17 cellular contexts compared by ENCODE assay signal in genomic region chr14:104470588-104470987, GRCh38.
A peak's percentile ranks its signal among the peaks of the same experiment; 100 is the strongest.
DNase-seq lines count a peak whose midpoint lies in the region; ATAC-seq and TF ChIP-seq lines count a peak whose summit lies in the region.
"Had no signal": no experiment of that assay in that cellular context is flagged by ENCODE, and none has a peak within 500 bp of the region (broad histone marks: within the 10 kb centered on the region; RNA-seq: fewer than 3 reads in every experiment).

No MANE protein-coding gene starts in this region.

- H3K4me1 ChIP-seq in endodermal cell (ENCODE audit: control insufficient read depth, insufficient read depth, low read length) (no peaks in the 10 kb centered on the region), lower lobe of right lung (no peaks in the 10 kb centered on the region)
- H3K4me1 ChIP-seq: BLaER1, Caco-2, HAP-1 had no signal

- H3K27me3 Mint-ChIP-seq in endodermal cell (ENCODE audit: insufficient read depth) = peaks cover 21% of the 10 kb centered on the region
- H3K27me3 Mint-ChIP-seq in stimulated activated memory B cell treated with anti-CD40 and anti-IgM and Interleukin-4, amounts not matched to agents 10 μg/mL and 1 μg/mL and 100 μg/mL, for 72 hours = peaks cover 35% of the 10 kb centered on the region

- no peak for TF ChIP-seq POLR2A in lower leg skin (IDR thresholded peaks at IDR 0.05)

- peak; percentile 17 for DNase-seq in endodermal cell
- DNase-seq in lower lobe of right lung = peak; percentile 28
- DNase-seq in lower leg skin (ENCODE audit: low spot score in 2 of 2) = no peak
- DNase-seq: Caco-2; CD4-positive, CD25-positive, alpha-beta regulatory T cell; CD8-positive, alpha-beta T cell; DMS153; DND-41; GOT3; HFFc6 had no signal

- H3K9me3 ChIP-seq in endodermal cell (ENCODE audit: control insufficient read depth, low read length) = no peaks in the 10 kb centered on the region
- H3K9me3 ChIP-seq in lower lobe of right lung = no peaks in the 10 kb centered on the region
- H3K9me3 ChIP-seq: BLaER1, Caco-2, HAP-1 had no signal

- peaks cover 13% of the 10 kb centered on the region for H3K27me3 ChIP-seq in endodermal cell (ENCODE audit: control insufficient read depth, insufficient read depth, low read length, poor library complexity, severe bottlenecking)
- peaks cover 15% of the 10 kb centered on the region for H3K27me3 ChIP-seq in lower lobe of right lung (ENCODE audit: low read depth)
- H3K27me3 ChIP-seq: BLaER1 had no signal

- no peaks in the 10 kb centered on the region for H3K36me3 Mint-ChIP-seq in endodermal cell (ENCODE audit: low read depth)
- H3K36me3 Mint-ChIP-seq in stimulated activated memory B cell treated with anti-CD40 and anti-IgM and Interleukin-4, amounts not matched to agents 10 μg/mL and 1 μg/mL and 100 μg/mL, for 72 hours = no peaks in the 10 kb centered on the region
- H3K36me3 Mint-ChIP-seq: CD4-positive, CD25-positive, alpha-beta regulatory T cell; CD8-positive, alpha-beta T cell had no signal

- TF ChIP-seq CTCF in endodermal cell (conservative IDR thresholded peaks at IDR 0.05) (no peak), lower lobe of right lung (IDR thresholded peaks at IDR 0.05) (no peak), lower leg skin (IDR thresholded peaks at IDR 0.05) (no peak)

- no peaks in the 10 kb centered on the region for H3K4me1 Mint-ChIP-seq in endodermal cell
- H3K4me1 Mint-ChIP-seq in stimulated activated memory B cell treated with anti-CD40 and anti-IgM and Interleukin-4, amounts not matched to agents 10 μg/mL and 1 μg/mL and 100 μg/mL, for 72 hours = no peaks in the 10 kb centered on the region
- H3K4me1 Mint-ChIP-seq: B cell had no signal

- WGBS in endodermal cell (ENCODE audit: insufficient coverage in 1 of 2, insufficient read length in 1 of 2), 2 experiments = 87 to 88% methylated on average over 15 of the region's 15 CpGs
- WGBS in lower leg skin, 2 donors = 86 to 87% methylated on average over 13 to 15 of the region's 15 CpGs

- H3K9me3 Mint-ChIP-seq in endodermal cell = no peaks in the 10 kb centered on the region
- peaks cover 8% of the 10 kb centered on the region for H3K9me3 Mint-ChIP-seq in stimulated activated memory B cell treated with anti-CD40 and anti-IgM and Interleukin-4, amounts not matched to agents 10 μg/mL and 1 μg/mL and 100 μg/mL, for 72 hours
- H3K9me3 Mint-ChIP-seq: CD4-positive, CD25-positive, alpha-beta regulatory T cell; CD8-positive, alpha-beta T cell had no signal

- H3K27ac Mint-ChIP-seq in endodermal cell = no peak overlapping the region
- no peak overlapping the region for H3K27ac Mint-ChIP-seq in stimulated activated memory B cell treated with anti-CD40 and anti-IgM and Interleukin-4, amounts not matched to agents 10 μg/mL and 1 μg/mL and 100 μg/mL, for 72 hours
- H3K27ac Mint-ChIP-seq: B cell; CD4-positive, CD25-positive, alpha-beta regulatory T cell; CD8-positive, alpha-beta T cell; HFFc6 had no signal

- H3K9ac ChIP-seq in endodermal cell (ENCODE audit: extremely low read depth, low read length, poor library complexity, severe bottlenecking) = no peak overlapping the region
- H3K9ac ChIP-seq: BLaER1 had no signal

- H3K27ac ChIP-seq in endodermal cell (ENCODE audit: low read depth, low read length) (no peak overlapping the region), lower lobe of right lung (no peak overlapping the region)
- H3K27ac ChIP-seq: BLaER1, C4-2B had no signal

- ATAC-seq in lower lobe of right lung (no peak), HG03439 (IDR thresholded peaks at IDR 0.05; ENCODE audit: unreplicated experiment) (no peak), HG02852 (IDR thresholded peaks at IDR 0.05; ENCODE audit: unreplicated experiment) (no peak)
- peak; percentile 3 for ATAC-seq in stimulated activated memory B cell treated with anti-CD40 and anti-IgM and Interleukin-4, amounts not matched to agents 10 μg/mL and 1 μg/mL and 100 μg/mL, for 72 hours
- ATAC-seq: CD8-positive, alpha-beta T cell had no signal

- H3K4me3 Mint-ChIP-seq in endodermal cell = no peak overlapping the region
- H3K4me3 Mint-ChIP-seq in stimulated activated memory B cell treated with anti-CD40 and anti-IgM and Interleukin-4, amounts not matched to agents 10 μg/mL and 1 μg/mL and 100 μg/mL, for 72 hours = no peak overlapping the region
- H3K4me3 Mint-ChIP-seq: B cell; CD4-positive, CD25-positive, alpha-beta regulatory T cell; CD8-positive, alpha-beta T cell; HFFc6 had no signal

- H3K4me3 ChIP-seq in endodermal cell (ENCODE audit: low read length) (no peak overlapping the region), lower lobe of right lung (no peak overlapping the region), lower leg skin (ENCODE audit: low read depth, poor library complexity, severe bottlenecking) (no peak overlapping the region)
- H3K4me3 ChIP-seq: BLaER1, HAP-1 had no signal

- H3K36me3 ChIP-seq in endodermal cell (ENCODE audit: control insufficient read depth, insufficient read depth, low read length) (no peaks in the 10 kb centered on the region), lower lobe of right lung (no peaks in the 10 kb centered on the region)
- H3K36me3 ChIP-seq: BLaER1, HAP-1 had no signal

- intact Hi-C loops in lower lobe of right lung (cut with DNase I) (no loop called here), lower leg skin (cut with DNase I; ENCODE audit: low total_unique reads) (no loop called here)

Comparison
In these comparisons a context has a peak if more than half of its experiments do, and no peak if none do; other contexts are left out.
1. DNase-seq: peak in endodermal cell (single experiment) and lower lobe of right lung (single experiment); none in lower leg skin (0 of 2).